1 cellular context compared by ENCODE assay signal in the genomic region with DNA sequence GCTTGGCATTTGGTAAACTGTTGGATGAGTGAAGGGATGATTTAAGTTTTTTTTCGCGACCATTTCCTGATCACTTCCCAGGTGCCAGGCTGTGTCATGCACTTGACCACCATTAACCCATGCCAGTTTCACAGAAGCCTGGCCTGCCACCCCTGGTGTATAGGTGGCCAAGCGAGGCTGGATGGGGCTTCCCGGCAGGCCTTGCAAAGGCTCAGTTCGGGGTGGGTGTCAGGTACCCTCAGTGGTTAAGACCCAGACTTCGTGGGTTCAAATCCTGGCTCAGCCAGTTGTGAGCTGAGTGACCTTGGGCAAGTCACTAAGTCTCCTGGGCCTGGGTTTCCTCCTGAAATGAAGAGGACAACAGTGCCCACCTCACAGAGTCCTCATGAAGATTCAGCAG.
TF ChIP-seq lines count a peak whose summit lies in the region.

No MANE protein-coding gene starts in this region.

TF ChIP-seq in GM12878, 131 proteins besides CTCF, POLR2A, EP300 and RAD21:
- no peak for TF ChIP-seq MYC (IDR thresholded peaks at IDR 0.05; ENCODE audit: insufficient read depth, insufficient read length, insufficient replicate concordance, low read length, severe bottlenecking)
